30 cellular contexts compared by ENCODE assay signal in the genomic region with DNA sequence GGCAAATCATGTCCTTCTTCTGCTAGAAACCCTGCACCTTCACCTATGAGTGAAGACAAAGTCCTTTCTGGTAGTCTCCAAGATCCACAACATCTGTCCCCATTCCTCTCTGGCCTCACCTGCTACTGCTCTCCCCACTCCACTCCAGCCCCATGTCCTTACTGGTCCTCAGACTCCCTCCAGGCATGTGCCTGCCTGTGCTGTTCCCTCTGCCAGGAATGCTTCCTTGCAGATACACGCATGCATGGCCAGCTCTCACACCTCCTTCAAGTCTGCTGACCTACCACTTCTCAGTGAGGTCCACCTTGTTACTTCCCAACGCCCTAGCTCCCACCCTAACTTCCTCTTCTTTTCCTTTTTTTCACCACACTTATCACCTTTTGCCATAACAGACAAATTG.
"Had no signal": no experiment of that assay in that cellular context is flagged by ENCODE, and none has a peak within 500 bp of the region (broad histone marks: within the 10 kb centered on the region; RNA-seq: fewer than 3 reads in every experiment).

No MANE protein-coding gene starts in this region.

- DNase-seq: hypothalamus; immature natural killer cell; kidney; left colon; left lung; mesendoderm; naive B cell; natural killer cell; nephron progenitor cell; occipital lobe; psoas muscle; right lobe of liver; stimulated activated CD4-positive, alpha-beta T cell treated with anti-CD3 and anti-CD28 coated beads, Interleukin-1b, Interleukin-23, amount 100 ng/mL, for 48 hours; stimulated activated CD4-positive, alpha-beta T cell treated with anti-CD3 and anti-CD28 coated beads, Interleukin-2, amount 100 ng/mL, for 48 hours; stimulated activated CD4-positive, alpha-beta T cell treated with anti-CD3 and anti-CD28 coated beads, Interleukin-4, amount 100 ng/mL, for 4 hours; stimulated activated CD8-positive, alpha-beta memory T cell treated with anti-CD3 and anti-CD28 coated beads, Interleukin-4, amount 100 ng/mL, for 48 hours; stimulated activated naive CD4-positive, alpha-beta T cell treated with Interleukin-2 at 50 U/mL for 16 hours; tibial artery; trophoblast cell; upper lobe of right lung had no signal

- H3K4me3 ChIP-seq: left lung, lung, neural progenitor cell, psoas muscle, right lobe of liver, smooth muscle cell, suprapubic skin, thoracic aorta, tibial artery, upper lobe of right lung had no signal

- H3K27me3 ChIP-seq: left lung, neural progenitor cell, neutrophil, right lobe of liver, suprapubic skin, tibial artery, upper lobe of right lung had no signal

- H3K4me1 ChIP-seq: neural progenitor cell, parathyroid adenoma, psoas muscle, tibial artery, upper lobe of right lung had no signal

- H3K79me2 ChIP-seq: parathyroid adenoma had no signal

- H3K9me3 ChIP-seq: left lung, neutrophil, psoas muscle, right lobe of liver, suprapubic skin, thoracic aorta, tibial artery, upper lobe of right lung had no signal

- H3K4me2 ChIP-seq: neural progenitor cell, smooth muscle cell had no signal

- ATAC-seq: left colon; left lung; natural killer cell; psoas muscle; stimulated activated memory B cell treated with anti-CD40 and anti-IgM and Interleukin-4, amounts not matched to agents 10 μg/mL and 1 μg/mL and 100 μg/mL, for 72 hours; upper lobe of right lung had no signal

- FAIRE-seq: islet of Langerhans, kidney, urothelium cell line had no signal

- H3K36me3 ChIP-seq: neural progenitor cell, right lobe of liver had no signal

- H3K27ac ChIP-seq: left lung, neural progenitor cell, neutrophil, parathyroid adenoma, psoas muscle, right lobe of liver, suprapubic skin, thoracic aorta, tibial artery, upper lobe of right lung had no signal

- H2AFZ ChIP-seq: neural progenitor cell, parathyroid adenoma had no signal

- H3K9ac ChIP-seq: neural progenitor cell, parathyroid adenoma had no signal
